In genomic region chr2:42077343-42077742, GRCh38 we compare ENCODE assay signal across 18 cellular contexts. TPM values are rescaled to one million over a fixed set of nuclear protein-coding genes. Genes with fewer than 3 reads are reported as not detected.
A peak's percentile ranks its signal among the peaks of the same experiment; 100 is the strongest.
DNase-seq lines count a peak whose midpoint lies in the region; ATAC-seq and TF ChIP-seq lines count a peak whose summit lies in the region.
"Had no signal": no experiment of that assay in that cellular context is flagged by ENCODE, and none has a peak within 500 bp of the region (broad histone marks: within the 10 kb centered on the region; RNA-seq: fewer than 3 reads in every experiment).

No MANE protein-coding gene starts in this region.

- no peak overlapping the region for H2BK120ac ChIP-seq in mesenchymal stem cell (ENCODE audit: low read depth, low read length)

- CTCF ChIA-PET in Caco-2 (lab: Charles Lee) = interaction anchor here (0.9 kb wide), 1 partner anchor 224 kb away, joined by 3 read pairs; no protein-coding TSS in a partner anchor

- H2AK5ac ChIP-seq in mesenchymal stem cell (ENCODE audit: low read length, severe bottlenecking) = no peak overlapping the region

- H3K4me1 ChIP-seq in Caco-2 (peaks cover 18% of the 10 kb centered on the region), mesenchymal stem cell (ENCODE audit: control insufficient read depth, insufficient read depth, low read depth, low read length) (peaks cover 4% of the 10 kb centered on the region)

- H3K14ac ChIP-seq in mesenchymal stem cell (ENCODE audit: low read length in 2 of 2) = no peak overlapping the region

- POLR2A ChIA-PET in Caco-2 (lab: Charles Lee) = no interaction called here

- no peak overlapping the region for H3K4ac ChIP-seq in mesenchymal stem cell (ENCODE audit: low read depth in 1 of 2, low read length in 2 of 2)

- no peak overlapping the region for H2BK15ac ChIP-seq in mesenchymal stem cell (ENCODE audit: low read depth, poor library complexity, severe bottlenecking)

- no peak for DNase-seq in Caco-2
- no peak for DNase-seq in epithelial cell of proximal tubule (ENCODE audit: low read depth)
- DNase-seq in mesenchymal stem cell = no peak
- DNase-seq in CD1c-positive myeloid dendritic cell (ENCODE audit: extremely low spot score) = no peak
- DNase-seq in activated CD4-positive, alpha-beta T cell treated with anti-CD3 and anti-CD28 coated beads, Interleukin-2, amount 10 ng/mL, durations not matched to agents 24 days and 14 days = no peak
- DNase-seq in cerebellar nuclear complex (lab: John Stamatoyannopoulos, UW) = no peak
- DNase-seq: activated CD4-positive, alpha-beta T cell treated with anti-CD3 and anti-CD28 coated beads for 48 hours; activated naive CD4-positive, alpha-beta T cell treated with anti-CD3 and anti-CD28 coated beads for 36 hours; CD4-positive, CD25-positive, alpha-beta regulatory T cell; DND-41; hypothalamus; NCI-H1436; NCI-H345; ovary had no signal

- no peaks in the 10 kb centered on the region for H3K27me3 Mint-ChIP-seq in Caco-2 (ENCODE audit: insufficient read depth, unreplicated experiment)
- H3K27me3 Mint-ChIP-seq in activated CD4-positive, alpha-beta T cell treated with anti-CD3 and anti-CD28 coated beads, Interleukin-2, amount 10 ng/mL, durations not matched to agents 24 days and 14 days = peaks cover 18% of the 10 kb centered on the region

- H3K18ac ChIP-seq in mesenchymal stem cell (ENCODE audit: low read depth in 1 of 2, low read length in 2 of 2) = no peak overlapping the region

- intact Hi-C loops in Caco-2 (cut with micrococcal nuclease; ENCODE audit: unreplicated experiment) = no loop called here
- intact Hi-C loops in activated CD4-positive, alpha-beta T cell treated with anti-CD3 and anti-CD28 coated beads, Interleukin-2, amount 10 ng/mL, durations not matched to agents 24 days and 14 days (cut with micrococcal nuclease) = no loop called here

- no peak overlapping the region for H3K9ac ChIP-seq in mesenchymal stem cell (ENCODE audit: low read length)

- H2AFZ ChIP-seq in mesenchymal stem cell (ENCODE audit: low read depth, low read length) = no peak overlapping the region

- H3K4me1 Mint-ChIP-seq in Caco-2 (ENCODE audit: low read depth, unreplicated experiment) = peaks cover 35% of the 10 kb centered on the region
- H3K4me1 Mint-ChIP-seq in activated CD4-positive, alpha-beta T cell treated with anti-CD3 and anti-CD28 coated beads, Interleukin-2, amount 10 ng/mL, durations not matched to agents 24 days and 14 days = no peaks in the 10 kb centered on the region

- H4K91ac ChIP-seq in mesenchymal stem cell (ENCODE audit: low read length) = peak overlapping the region; percentile 25

- peaks cover 8% of the 10 kb centered on the region for H3K36me3 Mint-ChIP-seq in Caco-2 (ENCODE audit: insufficient read depth, unreplicated experiment)
- no peaks in the 10 kb centered on the region for H3K36me3 Mint-ChIP-seq in activated CD4-positive, alpha-beta T cell treated with anti-CD3 and anti-CD28 coated beads, Interleukin-2, amount 10 ng/mL, durations not matched to agents 24 days and 14 days (ENCODE audit: low read depth)
- H3K36me3 Mint-ChIP-seq: CD4-positive, CD25-positive, alpha-beta regulatory T cell had no signal

- no peaks in the 10 kb centered on the region for H3K79me1 ChIP-seq in mesenchymal stem cell (replicated peaks; ENCODE audit: low read length, poor library complexity, severe bottlenecking)

- no peaks in the 10 kb centered on the region; the same call in 1 of the 2 replicates for H3K36me3 ChIP-seq in Caco-2 (ENCODE audit: control insufficient read depth, insufficient read depth, low read length)
- no peaks in the 10 kb centered on the region for H3K36me3 ChIP-seq in mesenchymal stem cell (ENCODE audit: control insufficient read depth in 1 of 2, insufficient read depth in 2 of 2, low read depth in 1 of 2, low read length in 2 of 2)
- H3K36me3 ChIP-seq: esophagus muscularis mucosa, ovary had no signal

- no peak for ATAC-seq in GM19397 (IDR thresholded peaks at IDR 0.05; ENCODE audit: unreplicated experiment)
- ATAC-seq: left lobe of liver had no signal

- no peak overlapping the region for H3K4me3 Mint-ChIP-seq in Caco-2 (ENCODE audit: unreplicated experiment)
- no peak overlapping the region for H3K4me3 Mint-ChIP-seq in activated CD4-positive, alpha-beta T cell treated with anti-CD3 and anti-CD28 coated beads, Interleukin-2, amount 10 ng/mL, durations not matched to agents 24 days and 14 days
- H3K4me3 Mint-ChIP-seq: activated naive CD4-positive, alpha-beta T cell treated with anti-CD3 and anti-CD28 coated beads for 36 hours; CD4-positive, CD25-positive, alpha-beta regulatory T cell had no signal

- TF ChIP-seq RAD21 in Ishikawa (IDR thresholded peaks at IDR 0.05; ENCODE audit: low read depth) = peak; percentile 32; the same call in 1 of the 2 replicates

- TF ChIP-seq EP300 in Ishikawa (IDR thresholded peaks at IDR 0.05; ENCODE audit: borderline replicate concordance) = no peak

- no peak overlapping the region for H3K4me3 ChIP-seq in Caco-2 (ENCODE audit: low read depth, low read length)
- H3K4me3 ChIP-seq in epithelial cell of proximal tubule (ENCODE audit: low read depth, low read length) = no peak overlapping the region
- H3K4me3 ChIP-seq in mesenchymal stem cell (ENCODE audit: insufficient read depth in 1 of 2, low read depth in 1 of 2, low read length in 2 of 2) = no peak overlapping the region
- H3K4me3 ChIP-seq: esophagus muscularis mucosa, ovary had no signal

- H3K9me3 ChIP-seq in Caco-2 (peaks cover 7% of the 10 kb centered on the region; the same call in 1 of the 2 replicates), mesenchymal stem cell (ENCODE audit: control insufficient read depth, low read length) (no peaks in the 10 kb centered on the region)
- H3K9me3 ChIP-seq: esophagus muscularis mucosa, ovary had no signal

- H3K23ac ChIP-seq in mesenchymal stem cell (ENCODE audit: low read length in 2 of 2) = no peak overlapping the region

- H3K9me3 Mint-ChIP-seq in Caco-2 (ENCODE audit: unreplicated experiment) = peaks cover 40% of the 10 kb centered on the region
- no peaks in the 10 kb centered on the region for H3K9me3 Mint-ChIP-seq in activated CD4-positive, alpha-beta T cell treated with anti-CD3 and anti-CD28 coated beads, Interleukin-2, amount 10 ng/mL, durations not matched to agents 24 days and 14 days
- H3K9me3 Mint-ChIP-seq: activated naive CD4-positive, alpha-beta T cell treated with anti-CD3 and anti-CD28 coated beads for 36 hours had no signal

- BruUV-seq in Caco-2 (replicated peaks; lab: Mats Ljungman, UMichigan) = no TSS peak

- WGBS in mesenchymal stem cell = 98% methylated on average over 2 of the region's 2 CpGs

- H2BK5ac ChIP-seq in mesenchymal stem cell (ENCODE audit: low read depth, low read length, poor library complexity, severe bottlenecking) = no peak overlapping the region

- TF ChIP-seq CTCF in Caco-2 (IDR thresholded peaks at IDR 0.05; ENCODE audit: insufficient read depth in 1 of 2, low read depth in 1 of 2, low read length in 1 of 2, severe bottlenecking in 1 of 2, unreplicated experiment in 1 of 2) = peak in 1 of 2 experiments; percentile 1
- TF ChIP-seq CTCF in epithelial cell of proximal tubule (conservative IDR thresholded peaks at IDR 0.05; ENCODE audit: low read depth, low read length) = peak; percentile 51

- H3K27me3 ChIP-seq in Caco-2 (replicated peaks; ENCODE audit: control insufficient read depth, insufficient read depth, low read length) (no peaks in the 10 kb centered on the region), mesenchymal stem cell (ENCODE audit: control insufficient read depth in 1 of 2, insufficient read depth in 1 of 2, low read length in 2 of 2) (peaks cover 0 to 4% of the 10 kb centered on the region in 2 experiments)
- H3K27me3 ChIP-seq: esophagus muscularis mucosa, ovary had no signal

- no peak overlapping the region for H4K8ac ChIP-seq in mesenchymal stem cell (ENCODE audit: low read length)

- no peak overlapping the region for H3K4me2 ChIP-seq in mesenchymal stem cell (ENCODE audit: low read length, poor library complexity, severe bottlenecking)

- H2BK12ac ChIP-seq in mesenchymal stem cell (ENCODE audit: low read length in 2 of 2) = peak overlapping the region in 1 of 2 experiments; percentile 38

- peak overlapping the region; percentile 30 for H3K27ac Mint-ChIP-seq in Caco-2 (ENCODE audit: unreplicated experiment)
- no peak overlapping the region for H3K27ac Mint-ChIP-seq in activated CD4-positive, alpha-beta T cell treated with anti-CD3 and anti-CD28 coated beads, Interleukin-2, amount 10 ng/mL, durations not matched to agents 24 days and 14 days
- H3K27ac Mint-ChIP-seq: activated naive CD4-positive, alpha-beta T cell treated with anti-CD3 and anti-CD28 coated beads for 36 hours had no signal

- no peak overlapping the region for H3K27ac ChIP-seq in mesenchymal stem cell (ENCODE audit: low read length, poor library complexity, severe bottlenecking)
- H3K27ac ChIP-seq: esophagus muscularis mucosa, ovary had no signal

TF ChIP-seq in Ishikawa, 13 proteins besides CTCF, POLR2A, EP300 and RAD21 (continues in another document):
- no peak for TF ChIP-seq FOXM1 (IDR thresholded peaks at IDR 0.05; ENCODE audit: borderline replicate concordance, low read depth)
- no peak for TF ChIP-seq TCF12 (IDR thresholded peaks at IDR 0.05; ENCODE audit: low read depth)
- no peak for TF ChIP-seq TAF1 (IDR thresholded peaks at IDR 0.05; ENCODE audit: low read depth)
- TF ChIP-seq EGR1 (IDR thresholded peaks at IDR 0.05) = no peak
- TF ChIP-seq USF1 (IDR thresholded peaks at IDR 0.05) = no peak
- TF ChIP-seq TEAD4 (IDR thresholded peaks at IDR 0.05) = no peak
- no peak for TF ChIP-seq MAX (IDR thresholded peaks at IDR 0.05)
- no peak for TF ChIP-seq NFIC (IDR thresholded peaks at IDR 0.05)
- TF ChIP-seq CREB1 (IDR thresholded peaks at IDR 0.05; ENCODE audit: low read depth) = no peak

RNA-seq across cellular contexts. Expression of gene PKDCC, which starts 29.5 kb away (rescaled TPM):
- total RNA-seq in Caco-2 (2022) (322 and 339 TPM in 2 replicates), epithelial cell of proximal tubule (20.5 and 51.1 TPM in 2 replicates)
- 35.7 TPM for polyA plus RNA-seq in mesenchymal stem cell (2013, experiment 1 of 2)
- 35.3 TPM for polyA plus RNA-seq in mesenchymal stem cell (2013, experiment 2 of 2)
- total RNA-seq in activated CD4-positive, alpha-beta T cell treated with anti-CD3 and anti-CD28 coated beads, Interleukin-2, amount 10 ng/mL, durations not matched to agents 24 days and 14 days = not detected in 2 replicates
- total RNA-seq: activated naive CD4-positive, alpha-beta T cell treated with anti-CD3 and anti-CD28 coated beads for 36 hours; CD4-positive, CD25-positive, alpha-beta regulatory T cell had no signal
- polyA plus RNA-seq: CD4-positive, CD25-positive, alpha-beta regulatory T cell had no signal

Comparison
In these comparisons a context has a peak if more than half of its experiments do, and no peak if none do; other contexts are left out.
1. RNA of gene PKDCC, which starts 29.5 kb away (total RNA-seq): 322 to 339 TPM in Caco-2 and 20.5 to 51.1 TPM in epithelial cell of proximal tubule; not detected in activated CD4-positive, alpha-beta T cell treated with anti-CD3 and anti-CD28 coated beads, Interleukin-2, amount 10 ng/mL, durations not matched to agents 24 days and 14 days; every median in the first group is over 10 times any median in the second.